26 cellular contexts compared by ENCODE assay signal in genomic region chr12:19689801-19690472, GRCh38.
DNase-seq lines count a peak whose midpoint lies in the region; ATAC-seq, FAIRE-seq and TF ChIP-seq lines count a peak whose summit lies in the region.
"Had no signal": no experiment of that assay in that cellular context is flagged by ENCODE, and none has a peak within 500 bp of the region (broad histone marks: within the 10 kb centered on the region; RNA-seq: fewer than 3 reads in every experiment).

No MANE protein-coding gene starts in this region.

- TF ChIP-seq POLR2A in stomach (IDR thresholded peaks at IDR 0.05) (no peak), sigmoid colon (IDR thresholded peaks at IDR 0.05) (no peak)

- no peaks in the 10 kb centered on the region for H3K36me3 ChIP-seq in bronchial epithelial cell (ENCODE audit: control insufficient read depth, insufficient read depth, low read length)
- H3K36me3 ChIP-seq in stomach, result no peaks in the 10 kb centered on the region
- H3K36me3 ChIP-seq in sigmoid colon, result no peaks in the 10 kb centered on the region
- H3K36me3 ChIP-seq: BE2C, Peyer's patch had no signal

- peaks cover 4 to 12% (median 8%) of the 10 kb centered on the region in 3 donors for H3K36me3 Mint-ChIP-seq in immature natural killer cell
- H3K36me3 Mint-ChIP-seq: memory B cell, naive B cell had no signal

- no peak overlapping the region for H3K27ac ChIP-seq in stomach
- no peak overlapping the region for H3K27ac ChIP-seq in sigmoid colon
- H3K27ac ChIP-seq: A549, Peyer's patch had no signal

- no peaks in the 10 kb centered on the region for H3K9me3 Mint-ChIP-seq in immature natural killer cell
- H3K9me3 Mint-ChIP-seq: memory B cell had no signal

- peaks cover 0 to 3% of the 10 kb centered on the region in 2 donors for H3K4me1 Mint-ChIP-seq in immature natural killer cell
- H3K4me1 Mint-ChIP-seq: memory B cell, naive B cell had no signal

- H3K4me3 Mint-ChIP-seq in immature natural killer cell, result no peak overlapping the region
- H3K4me3 Mint-ChIP-seq: activated CD8-positive, alpha-beta T cell treated with anti-CD3 and anti-CD28 coated beads, Interleukin-2, amount 10 ng/mL, durations not matched to agents 7 days and 5 days; dendritic cell treated with granulocyte-macrophage colony-stimulating factor and Interleukin-4, amounts not matched to agents 40 ng/mL and 50 ng/mL, for 4 days; memory B cell; naive B cell had no signal

- no peak for ATAC-seq in GM18517 (IDR thresholded peaks at IDR 0.05; ENCODE audit: unreplicated experiment)
- ATAC-seq: A549; activated CD4-positive, CD25-positive, alpha-beta regulatory T cell treated with anti-CD3 and anti-CD28 coated beads, Interleukin-2, amount 50 U/mL, for 24 hours; activated CD8-positive, alpha-beta T cell treated with anti-CD3 and anti-CD28 coated beads, Interleukin-2, amount 10 ng/mL, durations not matched to agents 7 days and 5 days; HepG2; right cardiac atrium had no signal

- H3K27ac Mint-ChIP-seq in immature natural killer cell, result no peak overlapping the region
- H3K27ac Mint-ChIP-seq: activated CD8-positive, alpha-beta T cell treated with anti-CD3 and anti-CD28 coated beads, Interleukin-2, amount 10 ng/mL, durations not matched to agents 7 days and 5 days; dendritic cell treated with granulocyte-macrophage colony-stimulating factor and Interleukin-4, amounts not matched to agents 40 ng/mL and 50 ng/mL, for 4 days; memory B cell; naive B cell had no signal

- no peak overlapping the region for H3K4me3 ChIP-seq in bronchial epithelial cell (ENCODE audit: low read depth, low read length)
- H3K4me3 ChIP-seq in stomach, result no peak overlapping the region
- no peak overlapping the region for H3K4me3 ChIP-seq in sigmoid colon
- H3K4me3 ChIP-seq: A549, Peyer's patch had no signal

- 54 to 68% (median 61%) methylated on average over 7 to 9 of the region's 9 CpGs for WGBS in stomach, 5 donors
- WGBS in sigmoid colon, 2 donors, result 47 to 80% methylated on average over 9 of the region's 9 CpGs

- intact Hi-C loops in stomach (cut with DNase I; ENCODE audit: low total_unique reads), result no loop called here
- intact Hi-C loops in sigmoid colon (cut with DNase I), result no loop called here

- FAIRE-seq in bronchial epithelial cell (lab: Jason Lieb, UNC), result peak; percentile 97
- FAIRE-seq: A549, G401.6, HepG2 had no signal

- H3K27me3 ChIP-seq in bronchial epithelial cell (ENCODE audit: control insufficient read depth, insufficient read depth, low read length) (no peaks in the 10 kb centered on the region), stomach (no peaks in the 10 kb centered on the region), sigmoid colon (no peaks in the 10 kb centered on the region)
- H3K27me3 ChIP-seq: BE2C, Peyer's patch had no signal

- DNase-seq in NCI-H2171 treated with DMSO at 0.1 percent for 48 hours (lab: John Stamatoyannopoulos, UW), result peak; percentile 35
- no peak for DNase-seq in NCI-H2171 (lab: John Stamatoyannopoulos, UW)
- DNase-seq in NCI-H2081 (lab: John Stamatoyannopoulos, UW), result peak; percentile 32 to 81
- DNase-seq in bronchial epithelial cell (ENCODE audit: low read depth), result peak; percentile 91
- DNase-seq in stomach, result peak; percentile 44
- no peak for DNase-seq in sigmoid colon
- DNase-seq in immature natural killer cell, result no peak
- DNase-seq: activated CD8-positive, alpha-beta T cell treated with anti-CD3 and anti-CD28 coated beads, Interleukin-2, amount 10 ng/mL, durations not matched to agents 7 days and 5 days; activated naive CD4-positive, alpha-beta T cell; activated T-cell treated with anti-CD3 and anti-CD28 coated beads, Interleukin-2, amount 50 U/mL, for 1 hour; amniotic stem cell; BE2C; Caco-2; MM.1S; naive B cell; NCI-H187; Peyer's patch; right cardiac atrium; stimulated activated CD8-positive, alpha-beta memory T cell treated with anti-CD3 and anti-CD28 coated beads, Interleukin-4, amount 100 ng/mL, for 48 hours had no signal

- H3K9me3 ChIP-seq in stomach (no peaks in the 10 kb centered on the region), sigmoid colon (no peaks in the 10 kb centered on the region)
- H3K9me3 ChIP-seq: A549, BE2C, Caco-2, Peyer's patch had no signal

- TF ChIP-seq CTCF in bronchial epithelial cell (IDR thresholded peaks at IDR 0.05; ENCODE audit: insufficient read depth, low read length, severe bottlenecking), result no peak
- no peak for TF ChIP-seq CTCF in stomach (IDR thresholded peaks at IDR 0.05)
- TF ChIP-seq CTCF in sigmoid colon (IDR thresholded peaks at IDR 0.05), result no peak

- TF ChIP-seq EP300 in stomach (IDR thresholded peaks at IDR 0.05), result no peak
- TF ChIP-seq EP300 in sigmoid colon (IDR thresholded peaks at IDR 0.05), result no peak

- H3K4me1 ChIP-seq in stomach, result no peaks in the 10 kb centered on the region
- H3K4me1 ChIP-seq in sigmoid colon, result no peaks in the 10 kb centered on the region
- H3K4me1 ChIP-seq: A549, BE2C, Caco-2, Peyer's patch had no signal

- peaks cover 0 to 5% (median 2%) of the 10 kb centered on the region in 3 donors for H3K27me3 Mint-ChIP-seq in immature natural killer cell (ENCODE audit: low read depth in 3 of 3)
- H3K27me3 Mint-ChIP-seq: memory B cell, naive B cell had no signal

Comparison
In these comparisons a context has a peak if more than half of its experiments do, and no peak if none do; other contexts are left out.
1. DNase-seq: peak in NCI-H2171 treated with DMSO at 0.1 percent for 48 hours (single experiment), NCI-H2081 (2 of 2), bronchial epithelial cell (single experiment) and stomach (single experiment); none in NCI-H2171 (single experiment), sigmoid colon (single experiment) and immature natural killer cell (0 of 3).